8 cellular contexts compared by ENCODE assay signal in the genomic region with DNA sequence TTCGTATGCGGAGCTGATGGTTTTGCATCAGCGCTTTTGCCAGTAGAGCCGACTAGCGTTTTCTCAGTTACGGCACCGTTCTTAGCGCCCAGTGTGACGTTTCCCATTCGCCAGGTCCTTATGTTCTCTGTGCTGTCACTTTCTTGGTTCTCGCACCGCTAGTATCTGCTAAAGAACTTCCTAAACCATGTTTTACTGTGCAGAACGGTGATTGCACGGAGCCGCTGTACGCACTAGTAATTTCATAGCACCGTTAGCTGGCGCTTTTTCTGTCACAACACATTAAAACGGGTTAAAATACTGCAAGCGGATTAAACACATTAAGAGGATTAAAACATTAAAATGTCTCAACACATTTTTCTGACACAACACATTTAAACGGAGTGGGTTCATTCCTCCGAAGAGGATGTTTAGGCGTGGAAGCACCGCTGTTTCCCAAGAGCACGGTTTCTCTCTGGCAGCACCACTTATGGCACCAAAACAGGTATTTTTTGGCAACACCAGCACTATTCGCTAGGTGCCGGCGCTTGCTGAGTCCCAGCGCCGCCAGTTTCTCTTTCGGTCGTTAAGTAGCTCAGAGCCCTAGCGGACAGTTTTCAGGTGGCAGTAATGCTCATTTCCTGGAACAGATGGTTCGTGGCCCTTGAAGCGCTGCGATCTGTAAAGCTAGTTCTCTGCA. TPM values are rescaled to one million over a fixed set of nuclear protein-coding genes. Genes with fewer than 3 reads are reported as not detected.
A peak's percentile ranks its signal among the peaks of the same experiment; 100 is the strongest.
DNase-seq lines count a peak whose midpoint lies in the region; ATAC-seq and TF ChIP-seq lines count a peak whose summit lies in the region.

No MANE protein-coding gene starts in this region.

- no peak overlapping the region for H3K27ac Mint-ChIP-seq in GM23338

- peaks cover 3% of the 10 kb centered on the region; the same call in 2 of the 3 replicates for H3K9me3 Mint-ChIP-seq in GM23338

- no peak overlapping the region for H2AFZ ChIP-seq in GM23338

- no peaks in the 10 kb centered on the region for H3K9me2 ChIP-seq in GM23338 (ENCODE audit: insufficient read depth)

- H3K4me3 ChIP-seq in GM23338 (peak overlapping the region; percentile 27), retinal pigment epithelial cell (ENCODE audit: low read length) (peak overlapping the region; percentile 58)

- peak overlapping the region; percentile 79 for H3K4me3 Mint-ChIP-seq in GM23338

- no peaks in the 10 kb centered on the region for H3K36me3 ChIP-seq in GM23338 (ENCODE audit: insufficient read depth)

- H3K4me1 ChIP-seq in GM23338 (ENCODE audit: insufficient read depth) = peaks cover 47% of the 10 kb centered on the region

- DNase-seq in G401 (ENCODE audit: low spot score) = peak; percentile 42
- DNase-seq in GM23338 (ENCODE audit: low spot score) = peak; percentile 93
- DNase-seq in LHCN-M2 (ENCODE audit: low read depth) = peak; percentile 76
- DNase-seq in RPMI8226 = peak; percentile 99
- peak; percentile 23 for DNase-seq in activated gamma-delta T cell (lab: John Stamatoyannopoulos, UW)
- DNase-seq in Right ventricle myocardium superior = peak; percentile 70
- peak; percentile 96 for DNase-seq in retinal pigment epithelial cell (ENCODE audit: low read depth)
- no peak for DNase-seq in AG08396 (ENCODE audit: low spot score)

- peaks cover 100% of the 10 kb centered on the region for H3K27me3 ChIP-seq in GM23338 (ENCODE audit: insufficient read depth)

- ATAC-seq in GM23338 (peak; percentile 52), Right ventricle myocardium superior (ENCODE audit: poor library complexity) (peak; percentile 59)

- intact Hi-C loops in Right ventricle myocardium superior (cut with DNase I) = no loop called here

- peaks cover 20% of the 10 kb centered on the region for H3F3A ChIP-seq in GM23338 (replicated peaks; ENCODE audit: low read depth)

- H3K27me3 Mint-ChIP-seq in GM23338 (ENCODE audit: insufficient read depth, low read depth, poor library complexity) = peaks cover 95% of the 10 kb centered on the region

- no peaks in the 10 kb centered on the region for H3K79me2 ChIP-seq in GM23338 (replicated peaks; ENCODE audit: insufficient read depth)

- peak overlapping the region; percentile 67 for H3K4me2 ChIP-seq in GM23338

- H3K36me3 Mint-ChIP-seq in GM23338 (ENCODE audit: low read depth) = no peaks in the 10 kb centered on the region

- TF ChIP-seq CTCF in GM23338 (conservative IDR thresholded peaks at IDR 0.05; ENCODE audit: low read depth in 2 of 2) (peak; percentile 13 to 50; a peak in 2 of 4 replicates), retinal pigment epithelial cell (conservative IDR thresholded peaks at IDR 0.05; ENCODE audit: low read depth, low read length) (peak; percentile 49)

- no peak overlapping the region for H3K27ac ChIP-seq in GM23338 (ENCODE audit: low read depth)

- H3K4me1 Mint-ChIP-seq in GM23338 = peaks cover 46% of the 10 kb centered on the region

- peaks cover 18% of the 10 kb centered on the region for H4K20me1 ChIP-seq in GM23338 (replicated peaks; ENCODE audit: insufficient read depth)

- in situ Hi-C loops in G401 (cut with HindIII; ENCODE audit: low sequenced_read_pairs) = no loop called here

TF ChIP-seq in GM23338, 12 proteins besides CTCF, POLR2A, EP300 and RAD21:
- TF ChIP-seq EZH2phosphoT487 (IDR thresholded peaks at IDR 0.05; ENCODE audit: unreplicated experiment) (peak; percentile 88), EZH2 (IDR thresholded peaks at IDR 0.05; ENCODE audit: low read depth, unreplicated experiment) (peak; percentile 57), CREB1 (CRISPR knock-in tag; IDR thresholded peaks at IDR 0.05; ENCODE audit: low read depth) (0 out of 2 replicates have a peak, but pooled peaks have one; percentile 13)
- TF ChIP-seq, protein P1, sequence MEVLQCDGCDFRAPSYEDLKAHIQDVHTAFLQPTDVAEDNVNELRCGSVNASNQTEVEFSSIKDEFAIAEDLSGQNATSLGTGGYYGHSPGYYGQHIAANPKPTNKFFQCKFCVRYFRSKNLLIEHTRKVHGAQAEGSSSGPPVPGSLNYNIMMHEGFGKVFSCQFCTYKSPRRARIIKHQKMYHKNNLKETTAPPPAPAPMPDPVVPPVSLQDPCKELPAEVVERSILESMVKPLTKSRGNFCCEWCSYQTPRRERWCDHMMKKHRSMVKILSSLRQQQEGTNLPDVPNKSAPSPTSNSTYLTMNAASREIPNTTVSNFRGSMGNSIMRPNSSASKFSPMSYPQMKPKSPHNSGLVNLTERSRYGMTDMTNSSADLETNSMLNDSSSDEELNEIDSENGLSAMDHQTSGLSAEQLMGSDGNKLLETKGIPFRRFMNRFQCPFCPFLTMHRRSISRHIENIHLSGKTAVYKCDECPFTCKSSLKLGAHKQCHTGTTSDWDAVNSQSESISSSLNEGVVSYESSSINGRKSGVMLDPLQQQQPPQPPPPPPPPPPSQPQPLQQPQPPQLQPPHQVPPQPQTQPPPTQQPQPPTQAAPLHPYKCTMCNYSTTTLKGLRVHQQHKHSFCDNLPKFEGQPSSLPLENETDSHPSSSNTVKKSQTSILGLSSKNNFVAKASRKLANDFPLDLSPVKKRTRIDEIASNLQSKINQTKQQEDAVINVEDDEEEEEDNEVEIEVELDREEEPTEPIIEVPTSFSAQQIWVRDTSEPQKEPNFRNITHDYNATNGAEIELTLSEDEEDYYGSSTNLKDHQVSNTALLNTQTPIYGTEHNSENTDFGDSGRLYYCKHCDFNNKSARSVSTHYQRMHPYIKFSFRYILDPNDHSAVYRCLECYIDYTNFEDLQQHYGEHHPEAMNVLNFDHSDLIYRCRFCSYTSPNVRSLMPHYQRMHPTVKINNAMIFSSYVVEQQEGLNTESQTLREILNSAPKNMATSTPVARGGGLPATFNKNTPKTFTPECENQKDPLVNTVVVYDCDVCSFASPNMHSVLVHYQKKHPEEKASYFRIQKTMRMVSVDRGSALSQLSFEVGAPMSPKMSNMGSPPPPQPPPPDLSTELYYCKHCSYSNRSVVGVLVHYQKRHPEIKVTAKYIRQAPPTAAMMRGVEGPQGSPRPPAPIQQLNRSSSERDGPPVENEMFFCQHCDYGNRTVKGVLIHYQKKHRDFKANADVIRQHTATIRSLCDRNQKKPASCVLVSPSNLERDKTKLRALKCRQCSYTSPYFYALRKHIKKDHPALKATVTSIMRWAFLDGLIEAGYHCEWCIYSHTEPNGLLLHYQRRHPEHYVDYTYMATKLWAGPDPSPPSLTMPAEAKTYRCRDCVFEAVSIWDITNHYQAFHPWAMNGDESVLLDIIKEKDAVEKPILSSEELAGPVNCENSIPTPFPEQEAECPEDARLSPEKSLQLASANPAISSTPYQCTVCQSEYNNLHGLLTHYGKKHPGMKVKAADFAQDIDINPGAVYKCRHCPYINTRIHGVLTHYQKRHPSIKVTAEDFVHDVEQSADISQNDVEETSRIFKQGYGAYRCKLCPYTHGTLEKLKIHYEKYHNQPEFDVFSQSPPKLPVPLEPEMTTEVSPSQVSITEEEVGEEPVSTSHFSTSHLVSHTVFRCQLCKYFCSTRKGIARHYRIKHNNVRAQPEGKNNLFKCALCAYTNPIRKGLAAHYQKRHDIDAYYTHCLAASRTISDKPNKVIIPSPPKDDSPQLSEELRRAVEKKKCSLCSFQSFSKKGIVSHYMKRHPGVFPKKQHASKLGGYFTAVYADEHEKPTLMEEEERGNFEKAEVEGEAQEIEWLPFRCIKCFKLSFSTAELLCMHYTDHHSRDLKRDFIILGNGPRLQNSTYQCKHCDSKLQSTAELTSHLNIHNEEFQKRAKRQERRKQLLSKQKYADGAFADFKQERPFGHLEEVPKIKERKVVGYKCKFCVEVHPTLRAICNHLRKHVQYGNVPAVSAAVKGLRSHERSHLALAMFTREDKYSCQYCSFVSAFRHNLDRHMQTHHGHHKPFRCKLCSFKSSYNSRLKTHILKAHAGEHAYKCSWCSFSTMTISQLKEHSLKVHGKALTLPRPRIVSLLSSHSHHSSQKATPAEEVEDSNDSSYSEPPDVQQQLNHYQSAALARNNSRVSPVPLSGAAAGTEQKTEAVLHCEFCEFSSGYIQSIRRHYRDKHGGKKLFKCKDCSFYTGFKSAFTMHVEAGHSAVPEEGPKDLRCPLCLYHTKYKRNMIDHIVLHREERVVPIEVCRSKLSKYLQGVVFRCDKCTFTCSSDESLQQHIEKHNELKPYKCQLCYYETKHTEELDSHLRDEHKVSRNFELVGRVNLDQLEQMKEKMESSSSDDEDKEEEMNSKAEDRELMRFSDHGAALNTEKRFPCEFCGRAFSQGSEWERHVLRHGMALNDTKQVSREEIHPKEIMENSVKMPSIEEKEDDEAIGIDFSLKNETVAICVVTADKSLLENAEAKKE (CRISPR knock-in tag; IDR thresholded peaks at IDR 0.05) = no peak

RNA-seq across cellular contexts. Expression of a gene that starts 20.4 kb away (rescaled TPM):
- total RNA-seq in G401 (2014; rRNA removed; shearing (Covaris generic)) = 0.49 and 1.3 TPM in 2 replicates
- 0.21 TPM in 1 of 2 replicates, not detected in the other for total RNA-seq in GM23338 (2014; rRNA removed; shearing (Covaris generic))
- polyA plus RNA-seq in GM23338 (2016; fragmentation: Nextera tagmentation; extraction: Ambion mirVana) = not detected in 2 replicates
- total RNA-seq in LHCN-M2 (2014; rRNA removed) = 1.7 and 2.6 TPM in 2 replicates
- 1.5 TPM for polyA plus RNA-seq in LHCN-M2 (2012)
- 0.94 TPM for total RNA-seq in Right ventricle myocardium superior
